ENCODE assay signal across 26 cellular contexts in genomic region chr10:79042639-79043411, GRCh38.
"Had no signal": no experiment of that assay in that cellular context is flagged by ENCODE, and none has a peak within 500 bp of the region (broad histone marks: within the 10 kb centered on the region; RNA-seq: fewer than 3 reads in every experiment).

No MANE protein-coding gene starts in this region.

- DNase-seq: activated CD4-positive, alpha-beta T cell treated with anti-CD3 and anti-CD28 coated beads for 48 hours; activated CD4-positive, alpha-beta T cell treated with anti-CD3 and anti-CD28 coated beads, Interleukin-2, amount 50 U/mL, for 4 hours; activated CD4-positive, CD25-positive, alpha-beta regulatory T cell treated with anti-CD3 and anti-CD28 coated beads, Interleukin-2, amount 50 U/mL, for 72 hours; activated CD8-positive, alpha-beta memory T cell treated with anti-CD3 and anti-CD28 coated beads, Interleukin-2, amount 50 U/mL, for 48 hours; activated CD8-positive, alpha-beta T cell treated with anti-CD3 and anti-CD28 coated beads, Interleukin-2, amount 10 ng/mL, durations not matched to agents 7 days and 5 days; activated gamma-delta T cell; activated naive CD4-positive, alpha-beta T cell treated with anti-CD3 and anti-CD28 coated beads, Interleukin-2, amount 10 ng/mL, durations not matched to agents 7 days and 5 days; activated naive CD8-positive, alpha-beta T cell treated with anti-CD3 and anti-CD28 coated beads, Interleukin-2, amount 10 ng/mL, durations not matched to agents 7 days and 5 days; activated T-cell treated with anti-CD3 and anti-CD28 coated beads, Interleukin-2, amount 50 U/mL, for 1 hour; adrenal gland; aorta; caudate nucleus; NCI-H1048; NCI-H146; NCI-H187 treated with DMSO at 0.1 percent for 48 hours; NCI-H2081 treated with DMSO at 0.1 percent for 48 hours; NCI-H446; NCI-H524; SHP77; SW 1271; T-helper 9 cell had no signal

- H3K9me3 Mint-ChIP-seq: activated naive CD4-positive, alpha-beta T cell treated with anti-CD3 and anti-CD28 coated beads, Interleukin-2, amount 10 ng/mL, durations not matched to agents 7 days and 5 days; activated naive CD8-positive, alpha-beta T cell treated with anti-CD3 and anti-CD28 coated beads, Interleukin-2, amount 10 ng/mL, durations not matched to agents 7 days and 5 days; T-helper 1 cell treated with Interleukin-12 subunit alpha and Interleukin-12 subunit beta and Interleukin-4 antibody, amounts not matched to agents 30 μg/mL and 1 μg/mL, for 36 hours; WTC11 had no signal

- H3K4me1 ChIP-seq: breast epithelium, SJSA1 had no signal

- ATAC-seq: activated CD8-positive, alpha-beta T cell treated with anti-CD3 and anti-CD28 coated beads, Interleukin-2, amount 10 ng/mL, durations not matched to agents 7 days and 5 days; SK-N-SH treated with all-trans-retinoic acid at 6 μM for 48 hours; WTC11 had no signal

- H3K36me3 ChIP-seq: adrenal gland, breast epithelium, SJSA1 had no signal

- H3K36me3 Mint-ChIP-seq: activated naive CD4-positive, alpha-beta T cell treated with anti-CD3 and anti-CD28 coated beads, Interleukin-2, amount 10 ng/mL, durations not matched to agents 7 days and 5 days; activated naive CD8-positive, alpha-beta T cell treated with anti-CD3 and anti-CD28 coated beads, Interleukin-2, amount 10 ng/mL, durations not matched to agents 7 days and 5 days; WTC11 had no signal

- H3K4me3 Mint-ChIP-seq: activated CD8-positive, alpha-beta T cell treated with anti-CD3 and anti-CD28 coated beads, Interleukin-2, amount 10 ng/mL, durations not matched to agents 7 days and 5 days; activated naive CD4-positive, alpha-beta T cell treated with anti-CD3 and anti-CD28 coated beads, Interleukin-2, amount 10 ng/mL, durations not matched to agents 7 days and 5 days; activated naive CD8-positive, alpha-beta T cell treated with anti-CD3 and anti-CD28 coated beads, Interleukin-2, amount 10 ng/mL, durations not matched to agents 7 days and 5 days; T-helper 1 cell treated with Interleukin-12 subunit alpha and Interleukin-12 subunit beta and Interleukin-4 antibody, amounts not matched to agents 30 μg/mL and 1 μg/mL, for 36 hours; WTC11 had no signal

- H3K27ac ChIP-seq: adrenal gland, breast epithelium, SJSA1 had no signal

- H3K27ac Mint-ChIP-seq: activated CD8-positive, alpha-beta T cell treated with anti-CD3 and anti-CD28 coated beads, Interleukin-2, amount 10 ng/mL, durations not matched to agents 7 days and 5 days; activated naive CD4-positive, alpha-beta T cell treated with anti-CD3 and anti-CD28 coated beads, Interleukin-2, amount 10 ng/mL, durations not matched to agents 7 days and 5 days; activated naive CD8-positive, alpha-beta T cell treated with anti-CD3 and anti-CD28 coated beads, Interleukin-2, amount 10 ng/mL, durations not matched to agents 7 days and 5 days; T-helper 1 cell treated with Interleukin-12 subunit alpha and Interleukin-12 subunit beta and Interleukin-4 antibody, amounts not matched to agents 30 μg/mL and 1 μg/mL, for 36 hours; WTC11 had no signal

- H3K9me3 ChIP-seq: adrenal gland, breast epithelium, SJSA1 had no signal

- H3K27me3 ChIP-seq: adrenal gland, breast epithelium, SJSA1 had no signal

- H3K4me3 ChIP-seq: adrenal gland, breast epithelium, SJSA1 had no signal
